30 cellular contexts compared by ENCODE assay signal in the genomic region with DNA sequence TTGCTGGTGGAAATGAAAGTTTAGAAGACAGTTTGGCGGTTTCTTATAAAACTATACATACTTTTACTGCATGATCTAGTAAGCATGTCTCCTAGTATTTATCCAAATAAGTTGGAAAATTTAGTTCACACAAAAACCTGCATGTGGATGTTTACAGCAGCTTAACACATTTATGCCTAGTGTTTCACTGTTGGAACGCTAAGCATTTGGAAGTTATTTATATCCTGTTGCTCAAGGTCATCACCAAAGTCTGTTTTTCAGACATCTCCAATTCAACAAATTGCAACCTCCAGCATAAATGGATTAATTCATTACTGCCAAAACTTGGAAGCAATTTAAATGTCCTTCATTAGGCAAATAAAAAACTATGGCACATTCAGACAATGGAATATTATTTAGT.
"Had no signal": no experiment of that assay in that cellular context is flagged by ENCODE, and none has a peak within 500 bp of the region (broad histone marks: within the 10 kb centered on the region; RNA-seq: fewer than 3 reads in every experiment).

No MANE protein-coding gene starts in this region.

- H3K36me3 ChIP-seq: adrenal gland had no signal

- H3K9me3 ChIP-seq: adrenal gland, body of pancreas had no signal

- H3K4me3 ChIP-seq: adrenal gland, body of pancreas, coronary artery, dorsolateral prefrontal cortex had no signal

- ATAC-seq: activated CD4-positive, alpha-beta T cell treated with anti-CD3 and anti-CD28 coated beads for 36 hours; activated CD8-positive, alpha-beta memory T cell treated with anti-CD3 and anti-CD28 coated beads, Interleukin-2, amount 10 ng/mL, durations not matched to agents 7 days and 5 days; activated CD8-positive, alpha-beta T cell treated with anti-CD3 and anti-CD28 coated beads, Interleukin-2, amount 10 ng/mL, durations not matched to agents 7 days and 5 days; activated naive CD8-positive, alpha-beta T cell treated with anti-CD3 and anti-CD28 coated beads, Interleukin-2, amount 50 U/mL, for 24 hours; body of pancreas; esophagus mucosa; T-helper 17 cell had no signal

- DNase-seq: activated CD4-positive, alpha-beta memory T cell treated with anti-CD3 and anti-CD28 coated beads for 36 hours; activated CD4-positive, alpha-beta T cell treated with anti-CD3 and anti-CD28 coated beads for 36 hours; activated CD4-positive, alpha-beta T cell treated with anti-CD3 and anti-CD28 coated beads, Interleukin-2, amount 10 ng/mL, durations not matched to agents 24 days and 14 days; activated CD4-positive, CD25-positive, alpha-beta regulatory T cell; activated CD4-positive, CD25-positive, alpha-beta regulatory T cell treated with anti-CD3 and anti-CD28 coated beads, Interleukin-2, amount 50 U/mL, for 72 hours; activated CD8-positive, alpha-beta memory T cell treated with anti-CD3 and anti-CD28 coated beads, Interleukin-2, amount 10 ng/mL, durations not matched to agents 7 days and 5 days; activated CD8-positive, alpha-beta memory T cell treated with anti-CD3 and anti-CD28 coated beads, Interleukin-2, amount 50 U/mL, for 4 hours; activated CD8-positive, alpha-beta T cell treated with anti-CD3 and anti-CD28 coated beads, Interleukin-2, amount 10 ng/mL, durations not matched to agents 7 days and 5 days; activated effector memory CD4-positive, alpha-beta T cell treated with anti-CD3 and anti-CD28 coated beads, Interleukin-2, amount 50 U/mL, for 16 hours; activated naive CD4-positive, alpha-beta T cell treated with anti-CD3 and anti-CD28 coated beads for 36 hours; activated naive CD8-positive, alpha-beta T cell treated with anti-CD3 and anti-CD28 coated beads for 36 hours; activated naive CD8-positive, alpha-beta T cell treated with anti-CD3 and anti-CD28 coated beads, Interleukin-2, amount 50 U/mL, for 24 hours; activated T-cell treated with anti-CD3 and anti-CD28 coated beads, Interleukin-2, amount 50 U/mL, for 1 hour; activated T-cell treated with anti-CD3 and anti-CD28 coated beads, Interleukin-2, amount 50 U/mL, for 48 hours; adrenal gland; amygdala; aorta; body of pancreas; central memory CD4-positive, alpha-beta T cell; cerebellar nuclear complex; dorsolateral prefrontal cortex; effector memory CD4-positive, alpha-beta T cell; endodermal cell; foreskin fibroblast; head of caudate nucleus; T-helper 1 cell; T-helper 17 cell; T1000 had no signal

- H3K27me3 ChIP-seq: adrenal gland, body of pancreas, dorsolateral prefrontal cortex had no signal

- H3K4me1 ChIP-seq: adrenal gland, body of pancreas had no signal

- H3K27ac ChIP-seq: adrenal gland, body of pancreas, coronary artery, dorsolateral prefrontal cortex had no signal
